ENCODE assay signal across 17 cellular contexts in the genomic region with DNA sequence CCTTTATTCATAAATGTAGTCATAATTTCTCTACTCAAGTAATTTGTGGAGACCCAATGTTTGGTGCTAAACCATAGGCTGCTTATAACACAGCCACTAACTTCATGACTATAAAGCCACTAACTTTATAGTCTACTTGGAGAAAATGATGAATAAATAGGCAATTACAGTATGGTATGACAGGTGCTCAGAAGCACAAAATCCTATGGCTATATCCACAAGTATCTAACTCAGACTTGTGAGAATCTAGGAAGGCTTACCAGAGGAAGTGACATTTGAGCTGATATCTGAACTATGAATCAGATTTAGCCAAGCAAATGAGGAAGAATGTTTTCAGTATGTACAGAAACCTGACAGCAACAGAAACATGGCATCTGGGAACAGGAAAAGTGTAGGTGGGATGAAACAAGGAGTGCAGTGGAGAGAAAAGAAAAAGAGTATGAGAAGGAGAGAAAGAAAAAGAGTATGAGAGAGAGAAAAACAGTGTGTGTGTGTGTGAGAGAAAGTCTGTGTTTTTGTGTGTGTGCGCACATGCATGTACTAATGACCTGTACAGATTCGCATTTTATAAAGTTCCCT. TPM values are rescaled to one million over a fixed set of nuclear protein-coding genes. Genes with fewer than 3 reads are reported as not detected.
DNase-seq lines count a peak whose midpoint lies in the region; ATAC-seq, FAIRE-seq and TF ChIP-seq lines count a peak whose summit lies in the region.
"Had no signal": no experiment of that assay in that cellular context is flagged by ENCODE, and none has a peak within 500 bp of the region (broad histone marks: within the 10 kb centered on the region; RNA-seq: fewer than 3 reads in every experiment).

No MANE protein-coding gene starts in this region.

- H3K4me1 Mint-ChIP-seq in astrocyte (ENCODE audit: low read depth, unreplicated experiment) (peaks cover 40% of the 10 kb centered on the region), neural crest cell (peaks cover 14% of the 10 kb centered on the region)

- POLR2A ChIA-PET in IMR-90 (lab: Charles Lee; ENCODE audit: unreplicated experiment): no interaction called here

- H3K4me3 Mint-ChIP-seq in astrocyte (ENCODE audit: unreplicated experiment) (peak overlapping the region; percentile 61), neural crest cell (no peak overlapping the region)
- H3K4me3 Mint-ChIP-seq: activated B cell treated with CpG ODN at 0.5 μM for 24 hours; activated T-cell treated with anti-CD3 and anti-CD28 coated beads, Interleukin-2, amount 50 U/mL, for 4 hours had no signal

- H3K27ac ChIP-seq in IMR-90 (ENCODE audit: insufficient read depth, low read length) (no peak overlapping the region), astrocyte (ENCODE audit: low read depth, low read length) (no peak overlapping the region), suprapubic skin (no peak overlapping the region)
- H3K27ac ChIP-seq: C4-2B, prostate gland had no signal

- WGBS in IMR-90 (ENCODE audit: extremely low coverage in 2 of 2, insufficient read length in 1 of 2), 2 experiments: 100% methylated on average over 2 of the region's 2 CpGs; no CpG with 5 or more reads in 1 of the 2 experiments
- 91% methylated on average over 2 of the region's 2 CpGs for WGBS in suprapubic skin

- peaks cover 7% of the 10 kb centered on the region; the same call in 1 of the 2 replicates for H3K9me1 ChIP-seq in IMR-90 (ENCODE audit: insufficient read depth, low read length)

- H2AK9ac ChIP-seq in IMR-90 (replicated peaks; ENCODE audit: low read depth, low read length, poor library complexity): no peak overlapping the region

- no peak overlapping the region for H2AK5ac ChIP-seq in IMR-90 (ENCODE audit: low read depth, low read length)

- H3K9me3 Mint-ChIP-seq in astrocyte (ENCODE audit: unreplicated experiment) (no peaks in the 10 kb centered on the region), neural crest cell (peaks cover 10% of the 10 kb centered on the region)

- H3K36me3 Mint-ChIP-seq in astrocyte (ENCODE audit: low read depth, unreplicated experiment) (no peaks in the 10 kb centered on the region), neural crest cell (ENCODE audit: low read depth) (peaks cover 24% of the 10 kb centered on the region)

- peaks cover 30% of the 10 kb centered on the region; the same call in 1 of the 2 replicates for H4K20me1 ChIP-seq in IMR-90 (ENCODE audit: insufficient read depth, low read length)
- H4K20me1 ChIP-seq in astrocyte (ENCODE audit: insufficient read depth, low read length): peaks cover 36% of the 10 kb centered on the region

- H3K18ac ChIP-seq in IMR-90 (ENCODE audit: low read depth, low read length): no peak overlapping the region; the same call in 1 of the 2 replicates

- peak; percentile 31; the same call in 1 of the 2 replicates for ATAC-seq in IMR-90 (ENCODE audit: low read depth)

- DNase-seq in Daoy (ENCODE audit: low read depth) (peak; percentile 22), IMR-90 (peak; percentile 52), astrocyte (ENCODE audit: low read depth) (peak; percentile 31), neural crest cell (ENCODE audit: low read depth, low spot score) (no peak), SIG-M5 (lab: John Stamatoyannopoulos, UW) (no peak), suprapubic skin (ENCODE audit: low spot score in 2 of 2) (no peak), DMS53 (lab: John Stamatoyannopoulos, UW) (no peak), GM13977 (ENCODE audit: low spot score) (no peak)
- DNase-seq: activated B cell treated with CpG ODN at 0.5 μM for 24 hours; activated T-cell treated with anti-CD3 and anti-CD28 coated beads, Interleukin-2, amount 50 U/mL, for 4 hours; mesendoderm; MG63; NCI-H446; SHP77; stimulated activated CD4-positive, alpha-beta T cell treated with anti-CD3 and anti-CD28 coated beads, Interleukin-4, amount 100 ng/mL, for 4 hours had no signal

- CTCF ChIA-PET in IMR-90 (lab: Yijun Ruan, JAX): no interaction called here

- in situ Hi-C loops in IMR-90 (cut with MboI; ENCODE audit: low sequenced_read_pairs): no loop called here
- in situ Hi-C loops in GM13977 (cut with MboI; ENCODE audit: low pct_unique_long_range_greater_than_20kb, low sequenced_read_pairs, unreplicated experiment): no loop called here

- no peak for TF ChIP-seq RAD21 in IMR-90 (IDR thresholded peaks at IDR 0.05; ENCODE audit: low read length)

- BruUV-seq in IMR-90 (replicated peaks; lab: Mats Ljungman, UMichigan): no TSS peak

- H3K9ac ChIP-seq in IMR-90 (ENCODE audit: low read depth, low read length) (no peak overlapping the region), astrocyte (ENCODE audit: low read length) (peak overlapping the region; percentile 41)

- no peaks in the 10 kb centered on the region for H3K9me3 ChIP-seq in IMR-90 (ENCODE audit: control insufficient read depth, insufficient read depth, low read length)
- H3K9me3 ChIP-seq in astrocyte (ENCODE audit: insufficient read depth, low read depth, low read length): no peaks in the 10 kb centered on the region
- no peaks in the 10 kb centered on the region for H3K9me3 ChIP-seq in suprapubic skin
- H3K9me3 ChIP-seq: prostate gland had no signal

- no peaks in the 10 kb centered on the region for H3K27me3 ChIP-seq in IMR-90 (ENCODE audit: control insufficient read depth, insufficient read depth, low read length)
- H3K27me3 ChIP-seq in astrocyte (ENCODE audit: insufficient read depth, low read length): no peaks in the 10 kb centered on the region
- H3K27me3 ChIP-seq in suprapubic skin: no peaks in the 10 kb centered on the region
- H3K27me3 ChIP-seq: MG63 had no signal

- no peak overlapping the region for H3K56ac ChIP-seq in IMR-90 (ENCODE audit: extremely low read depth, insufficient read depth, low read length)

- H4K8ac ChIP-seq in IMR-90 (ENCODE audit: low read depth in 2 of 2, low read length in 2 of 2): peak overlapping the region in 1 of 2 experiments; percentile 1; a peak in 1 of 4 replicates

- peak overlapping the region; percentile 29; the same call in 1 of the 3 replicates for H2BK15ac ChIP-seq in IMR-90 (ENCODE audit: low read depth, low read length)

- H2AFZ ChIP-seq in IMR-90 (replicated peaks; ENCODE audit: low read length, poor library complexity): no peak overlapping the region
- no peak overlapping the region for H2AFZ ChIP-seq in astrocyte (ENCODE audit: low read depth, low read length)

- H2BK5ac ChIP-seq in IMR-90 (ENCODE audit: low read depth, low read length, poor library complexity, severe bottlenecking): peak overlapping the region; percentile 40

- H3K27me3 Mint-ChIP-seq in astrocyte (ENCODE audit: low read depth, unreplicated experiment): no peaks in the 10 kb centered on the region
- H3K27me3 Mint-ChIP-seq in neural crest cell (ENCODE audit: low read depth): no peaks in the 10 kb centered on the region
- H3K27me3 Mint-ChIP-seq: activated B cell treated with CpG ODN at 0.5 μM for 24 hours had no signal

- no peak overlapping the region for H4K91ac ChIP-seq in IMR-90 (ENCODE audit: insufficient read depth, low read depth, low read length)

- TF ChIP-seq EP300 in suprapubic skin (IDR thresholded peaks at IDR 0.05): no peak

- no peak overlapping the region for H3K4me3 ChIP-seq in IMR-90 (ENCODE audit: insufficient read depth, low read depth, low read length)
- H3K4me3 ChIP-seq in astrocyte (ENCODE audit: insufficient read depth, low read depth, low read length): no peak overlapping the region
- no peak overlapping the region for H3K4me3 ChIP-seq in suprapubic skin
- H3K4me3 ChIP-seq: MG63, prostate gland had no signal

- H3K27ac Mint-ChIP-seq in astrocyte (ENCODE audit: unreplicated experiment) (peak overlapping the region; percentile 71), neural crest cell (ENCODE audit: unreplicated experiment) (peak overlapping the region; percentile 15)
- H3K27ac Mint-ChIP-seq: activated B cell treated with CpG ODN at 0.5 μM for 24 hours had no signal

- intact Hi-C loops in IMR-90 (cut with micrococcal nuclease): loop anchor here (2.0 kb wide), 1 partner anchor 14 kb away; no protein-coding TSS in a partner anchor

- H3K79me1 ChIP-seq in IMR-90 (ENCODE audit: low read depth in 1 of 2, low read length in 2 of 2): peaks cover 7 to 68% of the 10 kb centered on the region in 2 experiments; a peak in 3 of 4 replicates

- H3K79me2 ChIP-seq in astrocyte (ENCODE audit: insufficient read depth, low read length): peaks cover 89% of the 10 kb centered on the region

- H3K36me3 ChIP-seq in IMR-90 (ENCODE audit: control insufficient read depth, insufficient read depth, low read length) (no peaks in the 10 kb centered on the region), astrocyte (ENCODE audit: insufficient read depth, low read length) (no peaks in the 10 kb centered on the region), suprapubic skin (no peaks in the 10 kb centered on the region)
- H3K36me3 ChIP-seq: MG63, prostate gland had no signal

- H3K4me1 ChIP-seq in IMR-90 (ENCODE audit: control insufficient read depth, insufficient read depth, low read length) (peaks cover 9% of the 10 kb centered on the region), astrocyte (ENCODE audit: insufficient read depth, low read length) (peaks cover 48% of the 10 kb centered on the region), suprapubic skin (peaks cover 30% of the 10 kb centered on the region)
- H3K4me1 ChIP-seq: prostate gland had no signal

- H3K4me2 ChIP-seq in IMR-90 (ENCODE audit: low read depth, low read length) (peak overlapping the region; percentile 54; the same call in 1 of the 2 replicates), astrocyte (ENCODE audit: low read length) (peak overlapping the region; percentile 80)

- no peak for TF ChIP-seq CTCF in IMR-90 (conservative IDR thresholded peaks at IDR 0.05; ENCODE audit: low read depth, low read length)
- TF ChIP-seq CTCF in astrocyte (IDR thresholded peaks at IDR 0.05; ENCODE audit: insufficient read depth, low read depth, low read length): no peak
- no peak for TF ChIP-seq CTCF in neural crest cell (conservative IDR thresholded peaks at IDR 0.05)
- no peak for TF ChIP-seq CTCF in suprapubic skin (IDR thresholded peaks at IDR 0.05)
- no peak for TF ChIP-seq CTCF in GM13977 (IDR thresholded peaks at IDR 0.05; ENCODE audit: extremely low read depth, insufficient read depth, missing control alignments)

- TF ChIP-seq POLR2A in IMR-90 (IDR thresholded peaks at IDR 0.05; ENCODE audit: low read depth, low read length) (no peak), suprapubic skin (IDR thresholded peaks at IDR 0.05) (no peak)

- no peak overlapping the region for H3K14ac ChIP-seq in IMR-90 (replicated peaks; ENCODE audit: low read depth, low read length)

- H2BK20ac ChIP-seq in IMR-90 (ENCODE audit: low read depth, low read length): no peak overlapping the region

- FAIRE-seq in astrocyte (lab: Jason Lieb, UNC): no peak

- no peak overlapping the region for H2BK120ac ChIP-seq in IMR-90 (ENCODE audit: low read depth, low read length)

- no peak overlapping the region for H3K23ac ChIP-seq in IMR-90 (ENCODE audit: low read depth, low read length)

- H4K5ac ChIP-seq in IMR-90 (ENCODE audit: low read depth, low read length): no peak overlapping the region

- H3K4ac ChIP-seq in IMR-90 (ENCODE audit: low read depth, low read length): no peak overlapping the region; the same call in 1 of the 2 replicates

- dilution Hi-C loops in IMR-90 (cut with HindIII; ENCODE audit: low sequenced_read_pairs, unreplicated experiment): no loop called here

RNA-seq across cellular contexts. Expression of a gene that starts 59.9 kb away (rescaled TPM):
- total RNA-seq in Daoy (2014; rRNA removed; shearing (Covaris generic)): 7.8 and 12.1 TPM in 2 replicates
- 15.4 and 24.4 TPM in 2 replicates for total RNA-seq in IMR-90 (2012; rRNA removed)
- 6.0 and 7.4 TPM in 2 replicates for polyA plus RNA-seq in IMR-90 (2012; rRNA removed)
- 1.4 and 3.2 TPM in 2 replicates for polyA plus RNA-seq in IMR-90 (2012; cell fraction: cytosol; rRNA removed)
- polyA plus RNA-seq in IMR-90 (2012; cell fraction: nucleus; rRNA removed; ENCODE audit: low replicate concordance): 2.2 and 19.3 TPM in 2 replicates
- total RNA-seq in astrocyte: 18.2 and 23.0 TPM in 2 replicates
- 17.1 and 22.2 TPM in 2 replicates for total RNA-seq in neural crest cell
- total RNA-seq in suprapubic skin: 10 to 100 TPM; 15.7 to 47.5 (median 21.5) TPM

Comparison
In these comparisons a context has a peak if more than half of its experiments do, and no peak if none do; other contexts are left out.
1. DNase-seq: peak in Daoy (single experiment), IMR-90 (single experiment) and astrocyte (single experiment); none in neural crest cell (single experiment), SIG-M5 (single experiment), suprapubic skin (0 of 2), DMS53 (single experiment) and GM13977 (single experiment).